In genomic region chr9:80498165-80498564, GRCh38 we compare ENCODE assay signal across 1 cellular context.
TF ChIP-seq lines count a peak whose summit lies in the region.

No MANE protein-coding gene starts in this region.

TF ChIP-seq in GM23338, 12 proteins besides CTCF, POLR2A, EP300 and RAD21 (continued from another document):
- TF ChIP-seq, protein P1, sequence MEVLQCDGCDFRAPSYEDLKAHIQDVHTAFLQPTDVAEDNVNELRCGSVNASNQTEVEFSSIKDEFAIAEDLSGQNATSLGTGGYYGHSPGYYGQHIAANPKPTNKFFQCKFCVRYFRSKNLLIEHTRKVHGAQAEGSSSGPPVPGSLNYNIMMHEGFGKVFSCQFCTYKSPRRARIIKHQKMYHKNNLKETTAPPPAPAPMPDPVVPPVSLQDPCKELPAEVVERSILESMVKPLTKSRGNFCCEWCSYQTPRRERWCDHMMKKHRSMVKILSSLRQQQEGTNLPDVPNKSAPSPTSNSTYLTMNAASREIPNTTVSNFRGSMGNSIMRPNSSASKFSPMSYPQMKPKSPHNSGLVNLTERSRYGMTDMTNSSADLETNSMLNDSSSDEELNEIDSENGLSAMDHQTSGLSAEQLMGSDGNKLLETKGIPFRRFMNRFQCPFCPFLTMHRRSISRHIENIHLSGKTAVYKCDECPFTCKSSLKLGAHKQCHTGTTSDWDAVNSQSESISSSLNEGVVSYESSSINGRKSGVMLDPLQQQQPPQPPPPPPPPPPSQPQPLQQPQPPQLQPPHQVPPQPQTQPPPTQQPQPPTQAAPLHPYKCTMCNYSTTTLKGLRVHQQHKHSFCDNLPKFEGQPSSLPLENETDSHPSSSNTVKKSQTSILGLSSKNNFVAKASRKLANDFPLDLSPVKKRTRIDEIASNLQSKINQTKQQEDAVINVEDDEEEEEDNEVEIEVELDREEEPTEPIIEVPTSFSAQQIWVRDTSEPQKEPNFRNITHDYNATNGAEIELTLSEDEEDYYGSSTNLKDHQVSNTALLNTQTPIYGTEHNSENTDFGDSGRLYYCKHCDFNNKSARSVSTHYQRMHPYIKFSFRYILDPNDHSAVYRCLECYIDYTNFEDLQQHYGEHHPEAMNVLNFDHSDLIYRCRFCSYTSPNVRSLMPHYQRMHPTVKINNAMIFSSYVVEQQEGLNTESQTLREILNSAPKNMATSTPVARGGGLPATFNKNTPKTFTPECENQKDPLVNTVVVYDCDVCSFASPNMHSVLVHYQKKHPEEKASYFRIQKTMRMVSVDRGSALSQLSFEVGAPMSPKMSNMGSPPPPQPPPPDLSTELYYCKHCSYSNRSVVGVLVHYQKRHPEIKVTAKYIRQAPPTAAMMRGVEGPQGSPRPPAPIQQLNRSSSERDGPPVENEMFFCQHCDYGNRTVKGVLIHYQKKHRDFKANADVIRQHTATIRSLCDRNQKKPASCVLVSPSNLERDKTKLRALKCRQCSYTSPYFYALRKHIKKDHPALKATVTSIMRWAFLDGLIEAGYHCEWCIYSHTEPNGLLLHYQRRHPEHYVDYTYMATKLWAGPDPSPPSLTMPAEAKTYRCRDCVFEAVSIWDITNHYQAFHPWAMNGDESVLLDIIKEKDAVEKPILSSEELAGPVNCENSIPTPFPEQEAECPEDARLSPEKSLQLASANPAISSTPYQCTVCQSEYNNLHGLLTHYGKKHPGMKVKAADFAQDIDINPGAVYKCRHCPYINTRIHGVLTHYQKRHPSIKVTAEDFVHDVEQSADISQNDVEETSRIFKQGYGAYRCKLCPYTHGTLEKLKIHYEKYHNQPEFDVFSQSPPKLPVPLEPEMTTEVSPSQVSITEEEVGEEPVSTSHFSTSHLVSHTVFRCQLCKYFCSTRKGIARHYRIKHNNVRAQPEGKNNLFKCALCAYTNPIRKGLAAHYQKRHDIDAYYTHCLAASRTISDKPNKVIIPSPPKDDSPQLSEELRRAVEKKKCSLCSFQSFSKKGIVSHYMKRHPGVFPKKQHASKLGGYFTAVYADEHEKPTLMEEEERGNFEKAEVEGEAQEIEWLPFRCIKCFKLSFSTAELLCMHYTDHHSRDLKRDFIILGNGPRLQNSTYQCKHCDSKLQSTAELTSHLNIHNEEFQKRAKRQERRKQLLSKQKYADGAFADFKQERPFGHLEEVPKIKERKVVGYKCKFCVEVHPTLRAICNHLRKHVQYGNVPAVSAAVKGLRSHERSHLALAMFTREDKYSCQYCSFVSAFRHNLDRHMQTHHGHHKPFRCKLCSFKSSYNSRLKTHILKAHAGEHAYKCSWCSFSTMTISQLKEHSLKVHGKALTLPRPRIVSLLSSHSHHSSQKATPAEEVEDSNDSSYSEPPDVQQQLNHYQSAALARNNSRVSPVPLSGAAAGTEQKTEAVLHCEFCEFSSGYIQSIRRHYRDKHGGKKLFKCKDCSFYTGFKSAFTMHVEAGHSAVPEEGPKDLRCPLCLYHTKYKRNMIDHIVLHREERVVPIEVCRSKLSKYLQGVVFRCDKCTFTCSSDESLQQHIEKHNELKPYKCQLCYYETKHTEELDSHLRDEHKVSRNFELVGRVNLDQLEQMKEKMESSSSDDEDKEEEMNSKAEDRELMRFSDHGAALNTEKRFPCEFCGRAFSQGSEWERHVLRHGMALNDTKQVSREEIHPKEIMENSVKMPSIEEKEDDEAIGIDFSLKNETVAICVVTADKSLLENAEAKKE (CRISPR knock-in tag; IDR thresholded peaks at IDR 0.05): no peak
- TF ChIP-seq STAT1 (IDR thresholded peaks at IDR 0.05; ENCODE audit: unreplicated experiment): no peak
